Comparison of ENCODE assay signal across 1 cellular context in the genomic region with DNA sequence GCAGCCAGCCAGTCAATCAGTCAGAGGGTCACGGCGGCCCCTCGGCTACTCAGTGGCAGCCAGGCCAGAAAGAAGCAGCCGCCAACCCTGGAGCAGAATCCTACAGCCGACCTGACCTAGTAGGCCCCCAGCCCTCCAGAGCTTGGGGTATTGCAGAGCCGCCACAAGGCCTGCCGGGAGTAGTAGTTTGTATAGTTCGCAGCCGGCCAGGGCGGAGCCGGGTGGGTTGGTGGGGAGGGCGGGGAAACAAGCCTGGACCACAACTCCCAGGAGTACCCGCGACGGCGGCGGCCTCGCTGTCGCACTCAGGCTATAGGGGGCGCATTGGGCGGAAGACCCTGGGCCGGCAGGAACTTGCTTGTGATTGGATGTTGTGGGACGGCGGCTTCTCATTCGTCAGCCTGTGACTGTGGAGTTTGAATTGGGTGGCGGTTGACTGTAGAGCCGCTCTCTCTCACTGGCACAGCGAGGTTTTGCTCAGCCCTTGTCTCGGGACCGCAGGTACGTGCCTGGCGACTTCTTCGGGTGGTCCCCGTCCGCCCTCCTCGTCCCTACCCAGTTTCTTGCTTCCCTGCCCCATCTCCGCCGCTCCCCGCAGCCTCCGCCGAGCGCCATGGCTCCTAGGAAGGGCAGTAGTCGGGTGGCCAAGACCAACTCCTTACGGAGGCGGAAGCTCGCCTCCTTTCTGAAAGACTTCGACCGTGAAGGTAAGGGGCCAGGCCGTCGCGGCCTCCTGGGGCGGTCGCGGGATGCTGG.
TF ChIP-seq lines count a peak whose summit lies in the region.

A gene (plus strand): TSS at position 439 of the 756 bp plus-strand sequence. CDS start 175 bp downstream, at position 614.

TF ChIP-seq in GM12878, 131 proteins besides CTCF, POLR2A, EP300 and RAD21 (continued from another document and continues in another):
- TF ChIP-seq, protein P1, sequence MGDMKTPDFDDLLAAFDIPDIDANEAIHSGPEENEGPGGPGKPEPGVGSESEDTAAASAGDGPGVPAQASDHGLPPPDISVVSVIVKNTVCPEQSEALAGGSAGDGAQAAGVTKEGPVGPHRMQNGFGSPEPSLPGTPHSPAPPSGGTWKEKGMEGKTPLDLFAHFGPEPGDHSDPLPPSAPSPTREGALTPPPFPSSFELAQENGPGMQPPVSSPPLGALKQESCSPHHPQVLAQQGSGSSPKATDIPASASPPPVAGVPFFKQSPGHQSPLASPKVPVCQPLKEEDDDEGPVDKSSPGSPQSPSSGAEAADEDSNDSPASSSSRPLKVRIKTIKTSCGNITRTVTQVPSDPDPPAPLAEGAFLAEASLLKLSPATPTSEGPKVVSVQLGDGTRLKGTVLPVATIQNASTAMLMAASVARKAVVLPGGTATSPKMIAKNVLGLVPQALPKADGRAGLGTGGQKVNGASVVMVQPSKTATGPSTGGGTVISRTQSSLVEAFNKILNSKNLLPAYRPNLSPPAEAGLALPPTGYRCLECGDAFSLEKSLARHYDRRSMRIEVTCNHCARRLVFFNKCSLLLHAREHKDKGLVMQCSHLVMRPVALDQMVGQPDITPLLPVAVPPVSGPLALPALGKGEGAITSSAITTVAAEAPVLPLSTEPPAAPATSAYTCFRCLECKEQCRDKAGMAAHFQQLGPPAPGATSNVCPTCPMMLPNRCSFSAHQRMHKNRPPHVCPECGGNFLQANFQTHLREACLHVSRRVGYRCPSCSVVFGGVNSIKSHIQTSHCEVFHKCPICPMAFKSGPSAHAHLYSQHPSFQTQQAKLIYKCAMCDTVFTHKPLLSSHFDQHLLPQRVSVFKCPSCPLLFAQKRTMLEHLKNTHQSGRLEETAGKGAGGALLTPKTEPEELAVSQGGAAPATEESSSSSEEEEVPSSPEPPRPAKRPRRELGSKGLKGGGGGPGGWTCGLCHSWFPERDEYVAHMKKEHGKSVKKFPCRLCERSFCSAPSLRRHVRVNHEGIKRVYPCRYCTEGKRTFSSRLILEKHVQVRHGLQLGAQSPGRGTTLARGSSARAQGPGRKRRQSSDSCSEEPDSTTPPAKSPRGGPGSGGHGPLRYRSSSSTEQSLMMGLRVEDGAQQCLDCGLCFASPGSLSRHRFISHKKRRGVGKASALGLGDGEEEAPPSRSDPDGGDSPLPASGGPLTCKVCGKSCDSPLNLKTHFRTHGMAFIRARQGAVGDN (IDR thresholded peaks at IDR 0.05): no peak
- TF ChIP-seq, protein P2, sequence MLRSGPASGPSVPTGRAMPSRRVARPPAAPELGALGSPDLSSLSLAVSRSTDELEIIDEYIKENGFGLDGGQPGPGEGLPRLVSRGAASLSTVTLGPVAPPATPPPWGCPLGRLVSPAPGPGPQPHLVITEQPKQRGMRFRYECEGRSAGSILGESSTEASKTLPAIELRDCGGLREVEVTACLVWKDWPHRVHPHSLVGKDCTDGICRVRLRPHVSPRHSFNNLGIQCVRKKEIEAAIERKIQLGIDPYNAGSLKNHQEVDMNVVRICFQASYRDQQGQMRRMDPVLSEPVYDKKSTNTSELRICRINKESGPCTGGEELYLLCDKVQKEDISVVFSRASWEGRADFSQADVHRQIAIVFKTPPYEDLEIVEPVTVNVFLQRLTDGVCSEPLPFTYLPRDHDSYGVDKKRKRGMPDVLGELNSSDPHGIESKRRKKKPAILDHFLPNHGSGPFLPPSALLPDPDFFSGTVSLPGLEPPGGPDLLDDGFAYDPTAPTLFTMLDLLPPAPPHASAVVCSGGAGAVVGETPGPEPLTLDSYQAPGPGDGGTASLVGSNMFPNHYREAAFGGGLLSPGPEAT (IDR thresholded peaks at IDR 0.05; ENCODE audit: low read depth): peak; percentile 97
- TF ChIP-seq PML (IDR thresholded peaks at IDR 0.05; ENCODE audit: low read length) (peak; percentile 61; the same call in 1 of the 2 replicates), IKZF2 (IDR thresholded peaks at IDR 0.05) (no peak), NFYA (IDR thresholded peaks at IDR 0.05; ENCODE audit: borderline replicate concordance, low read depth, low read length) (peak; percentile 16; the same call in 1 of the 2 replicates), BCL11A (IDR thresholded peaks at IDR 0.05; ENCODE audit: low read depth, low read length) (no peak), SRF (IDR thresholded peaks at IDR 0.05; ENCODE audit: low read depth in 2 of 2, low read length in 2 of 2) (0 out of 4 replicates have a peak, but pooled peaks of 1 of the 2 experiments have one; percentile 49), NRF1 (conservative IDR thresholded peaks at IDR 0.05; ENCODE audit: low read depth, low read length) (no peak), EED (IDR thresholded peaks at IDR 0.05; ENCODE audit: low read depth) (no peak), IRF4 (IDR thresholded peaks at IDR 0.05; ENCODE audit: low read depth, low read length) (no peak), KDM1A (IDR thresholded peaks at IDR 0.05; ENCODE audit: borderline replicate concordance) (no peak), ETV6 (conservative IDR thresholded peaks at IDR 0.05 in 1 of 2, IDR thresholded peaks at IDR 0.05 in 1 of 2; ENCODE audit: borderline replicate concordance in 1 of 2, low read depth in 1 of 2) (no peak), BRCA1 (IDR thresholded peaks at IDR 0.05; ENCODE audit: low read depth, low read length) (no peak), MTA2 (IDR thresholded peaks at IDR 0.05; ENCODE audit: low read depth) (no peak), SMARCA5 (IDR thresholded peaks at IDR 0.05) (no peak), RB1 (IDR thresholded peaks at IDR 0.05; ENCODE audit: borderline replicate concordance) (no peak; the same call in 1 of the 2 replicates), MEF2A (IDR thresholded peaks at IDR 0.05; ENCODE audit: insufficient read depth, low read depth, low read length) (no peak), WRNIP1 (IDR thresholded peaks at IDR 0.05; ENCODE audit: borderline replicate concordance, low read depth, low read length) (no peak), SREBF1 (IDR thresholded peaks at IDR 0.05; ENCODE audit: low read length) (peak; percentile 83), BACH1 (IDR thresholded peaks at IDR 0.05; ENCODE audit: borderline replicate concordance) (0 out of 2 replicates have a peak, but pooled peaks have one; percentile 33), RUNX3 (IDR thresholded peaks at IDR 0.05; ENCODE audit: low read length) (peak; percentile 62; the same call in 1 of the 2 replicates), NR2F1 (conservative IDR thresholded peaks at IDR 0.05) (no peak), EGR1 (IDR thresholded peaks at IDR 0.05; ENCODE audit: borderline replicate concordance in 1 of 2, low read depth in 2 of 2, low read length in 2 of 2) (no peak), CHD4 (IDR thresholded peaks at IDR 0.05) (no peak), CHD2 (IDR thresholded peaks at IDR 0.05; ENCODE audit: borderline replicate concordance, low read depth, low read length) (peak; percentile 88), CREB1 (IDR thresholded peaks at IDR 0.05; ENCODE audit: low read depth) (peak; percentile 95), SUPT20H (IDR thresholded peaks at IDR 0.05; ENCODE audit: borderline replicate concordance, control insufficient read depth, low read depth, low read length) (no peak), SIN3A (IDR thresholded peaks at IDR 0.05; ENCODE audit: low read depth, low read length) (peak; percentile 99)
- TF ChIP-seq, protein P3, sequence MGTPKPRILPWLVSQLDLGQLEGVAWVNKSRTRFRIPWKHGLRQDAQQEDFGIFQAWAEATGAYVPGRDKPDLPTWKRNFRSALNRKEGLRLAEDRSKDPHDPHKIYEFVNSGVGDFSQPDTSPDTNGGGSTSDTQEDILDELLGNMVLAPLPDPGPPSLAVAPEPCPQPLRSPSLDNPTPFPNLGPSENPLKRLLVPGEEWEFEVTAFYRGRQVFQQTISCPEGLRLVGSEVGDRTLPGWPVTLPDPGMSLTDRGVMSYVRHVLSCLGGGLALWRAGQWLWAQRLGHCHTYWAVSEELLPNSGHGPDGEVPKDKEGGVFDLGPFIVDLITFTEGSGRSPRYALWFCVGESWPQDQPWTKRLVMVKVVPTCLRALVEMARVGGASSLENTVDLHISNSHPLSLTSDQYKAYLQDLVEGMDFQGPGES (IDR thresholded peaks at IDR 0.05): peak; percentile 62
- TF ChIP-seq, protein P4, sequence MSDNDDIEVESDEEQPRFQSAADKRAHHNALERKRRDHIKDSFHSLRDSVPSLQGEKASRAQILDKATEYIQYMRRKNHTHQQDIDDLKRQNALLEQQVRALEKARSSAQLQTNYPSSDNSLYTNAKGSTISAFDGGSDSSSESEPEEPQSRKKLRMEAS (IDR thresholded peaks at IDR 0.05; ENCODE audit: low read depth, low read length): peak; percentile 52
- TF ChIP-seq, protein P5, sequence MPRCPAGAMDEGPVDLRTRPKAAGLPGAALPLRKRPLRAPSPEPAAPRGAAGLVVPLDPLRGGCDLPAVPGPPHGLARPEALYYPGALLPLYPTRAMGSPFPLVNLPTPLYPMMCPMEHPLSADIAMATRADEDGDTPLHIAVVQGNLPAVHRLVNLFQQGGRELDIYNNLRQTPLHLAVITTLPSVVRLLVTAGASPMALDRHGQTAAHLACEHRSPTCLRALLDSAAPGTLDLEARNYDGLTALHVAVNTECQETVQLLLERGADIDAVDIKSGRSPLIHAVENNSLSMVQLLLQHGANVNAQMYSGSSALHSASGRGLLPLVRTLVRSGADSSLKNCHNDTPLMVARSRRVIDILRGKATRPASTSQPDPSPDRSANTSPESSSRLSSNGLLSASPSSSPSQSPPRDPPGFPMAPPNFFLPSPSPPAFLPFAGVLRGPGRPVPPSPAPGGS (IDR thresholded peaks at IDR 0.05; ENCODE audit: borderline replicate concordance, insufficient read depth, low read depth, low read length, poor library complexity, severe bottlenecking): no peak
- TF ChIP-seq, protein P6, sequence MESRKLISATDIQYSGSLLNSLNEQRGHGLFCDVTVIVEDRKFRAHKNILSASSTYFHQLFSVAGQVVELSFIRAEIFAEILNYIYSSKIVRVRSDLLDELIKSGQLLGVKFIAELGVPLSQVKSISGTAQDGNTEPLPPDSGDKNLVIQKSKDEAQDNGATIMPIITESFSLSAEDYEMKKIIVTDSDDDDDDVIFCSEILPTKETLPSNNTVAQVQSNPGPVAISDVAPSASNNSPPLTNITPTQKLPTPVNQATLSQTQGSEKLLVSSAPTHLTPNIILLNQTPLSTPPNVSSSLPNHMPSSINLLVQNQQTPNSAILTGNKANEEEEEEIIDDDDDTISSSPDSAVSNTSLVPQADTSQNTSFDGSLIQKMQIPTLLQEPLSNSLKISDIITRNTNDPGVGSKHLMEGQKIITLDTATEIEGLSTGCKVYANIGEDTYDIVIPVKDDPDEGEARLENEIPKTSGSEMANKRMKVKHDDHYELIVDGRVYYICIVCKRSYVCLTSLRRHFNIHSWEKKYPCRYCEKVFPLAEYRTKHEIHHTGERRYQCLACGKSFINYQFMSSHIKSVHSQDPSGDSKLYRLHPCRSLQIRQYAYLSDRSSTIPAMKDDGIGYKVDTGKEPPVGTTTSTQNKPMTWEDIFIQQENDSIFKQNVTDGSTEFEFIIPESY (IDR thresholded peaks at IDR 0.05): no peak
- TF ChIP-seq, protein P7, sequence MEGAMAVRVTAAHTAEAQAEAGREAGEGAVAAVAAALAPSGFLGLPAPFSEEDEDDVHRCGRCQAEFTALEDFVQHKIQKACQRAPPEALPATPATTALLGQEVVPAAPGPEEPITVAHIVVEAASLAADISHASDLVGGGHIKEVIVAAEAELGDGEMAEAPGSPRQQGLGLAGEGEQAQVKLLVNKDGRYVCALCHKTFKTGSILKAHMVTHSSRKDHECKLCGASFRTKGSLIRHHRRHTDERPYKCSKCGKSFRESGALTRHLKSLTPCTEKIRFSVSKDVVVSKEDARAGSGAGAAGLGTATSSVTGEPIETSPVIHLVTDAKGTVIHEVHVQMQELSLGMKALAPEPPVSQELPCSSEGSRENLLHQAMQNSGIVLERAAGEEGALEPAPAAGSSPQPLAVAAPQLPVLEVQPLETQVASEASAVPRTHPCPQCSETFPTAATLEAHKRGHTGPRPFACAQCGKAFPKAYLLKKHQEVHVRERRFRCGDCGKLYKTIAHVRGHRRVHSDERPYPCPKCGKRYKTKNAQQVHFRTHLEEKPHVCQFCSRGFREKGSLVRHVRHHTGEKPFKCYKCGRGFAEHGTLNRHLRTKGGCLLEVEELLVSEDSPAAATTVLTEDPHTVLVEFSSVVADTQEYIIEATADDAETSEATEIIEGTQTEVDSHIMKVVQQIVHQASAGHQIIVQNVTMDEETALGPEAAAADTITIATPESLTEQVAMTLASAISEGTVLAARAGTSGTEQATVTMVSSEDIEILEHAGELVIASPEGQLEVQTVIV (IDR thresholded peaks at IDR 0.05; ENCODE audit: borderline replicate concordance, partially characterized antibody): peak; percentile 49
- TF ChIP-seq, protein P8, sequence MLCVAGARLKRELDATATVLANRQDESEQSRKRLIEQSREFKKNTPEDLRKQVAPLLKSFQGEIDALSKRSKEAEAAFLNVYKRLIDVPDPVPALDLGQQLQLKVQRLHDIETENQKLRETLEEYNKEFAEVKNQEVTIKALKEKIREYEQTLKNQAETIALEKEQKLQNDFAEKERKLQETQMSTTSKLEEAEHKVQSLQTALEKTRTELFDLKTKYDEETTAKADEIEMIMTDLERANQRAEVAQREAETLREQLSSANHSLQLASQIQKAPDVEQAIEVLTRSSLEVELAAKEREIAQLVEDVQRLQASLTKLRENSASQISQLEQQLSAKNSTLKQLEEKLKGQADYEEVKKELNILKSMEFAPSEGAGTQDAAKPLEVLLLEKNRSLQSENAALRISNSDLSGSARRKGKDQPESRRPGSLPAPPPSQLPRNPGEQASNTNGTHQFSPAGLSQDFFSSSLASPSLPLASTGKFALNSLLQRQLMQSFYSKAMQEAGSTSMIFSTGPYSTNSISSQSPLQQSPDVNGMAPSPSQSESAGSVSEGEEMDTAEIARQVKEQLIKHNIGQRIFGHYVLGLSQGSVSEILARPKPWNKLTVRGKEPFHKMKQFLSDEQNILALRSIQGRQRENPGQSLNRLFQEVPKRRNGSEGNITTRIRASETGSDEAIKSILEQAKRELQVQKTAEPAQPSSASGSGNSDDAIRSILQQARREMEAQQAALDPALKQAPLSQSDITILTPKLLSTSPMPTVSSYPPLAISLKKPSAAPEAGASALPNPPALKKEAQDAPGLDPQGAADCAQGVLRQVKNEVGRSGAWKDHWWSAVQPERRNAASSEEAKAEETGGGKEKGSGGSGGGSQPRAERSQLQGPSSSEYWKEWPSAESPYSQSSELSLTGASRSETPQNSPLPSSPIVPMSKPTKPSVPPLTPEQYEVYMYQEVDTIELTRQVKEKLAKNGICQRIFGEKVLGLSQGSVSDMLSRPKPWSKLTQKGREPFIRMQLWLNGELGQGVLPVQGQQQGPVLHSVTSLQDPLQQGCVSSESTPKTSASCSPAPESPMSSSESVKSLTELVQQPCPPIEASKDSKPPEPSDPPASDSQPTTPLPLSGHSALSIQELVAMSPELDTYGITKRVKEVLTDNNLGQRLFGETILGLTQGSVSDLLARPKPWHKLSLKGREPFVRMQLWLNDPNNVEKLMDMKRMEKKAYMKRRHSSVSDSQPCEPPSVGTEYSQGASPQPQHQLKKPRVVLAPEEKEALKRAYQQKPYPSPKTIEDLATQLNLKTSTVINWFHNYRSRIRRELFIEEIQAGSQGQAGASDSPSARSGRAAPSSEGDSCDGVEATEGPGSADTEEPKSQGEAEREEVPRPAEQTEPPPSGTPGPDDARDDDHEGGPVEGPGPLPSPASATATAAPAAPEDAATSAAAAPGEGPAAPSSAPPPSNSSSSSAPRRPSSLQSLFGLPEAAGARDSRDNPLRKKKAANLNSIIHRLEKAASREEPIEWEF (IDR thresholded peaks at IDR 0.05; ENCODE audit: insufficient replicate concordance, low read depth, low read length): no peak
- TF ChIP-seq, protein P9, sequence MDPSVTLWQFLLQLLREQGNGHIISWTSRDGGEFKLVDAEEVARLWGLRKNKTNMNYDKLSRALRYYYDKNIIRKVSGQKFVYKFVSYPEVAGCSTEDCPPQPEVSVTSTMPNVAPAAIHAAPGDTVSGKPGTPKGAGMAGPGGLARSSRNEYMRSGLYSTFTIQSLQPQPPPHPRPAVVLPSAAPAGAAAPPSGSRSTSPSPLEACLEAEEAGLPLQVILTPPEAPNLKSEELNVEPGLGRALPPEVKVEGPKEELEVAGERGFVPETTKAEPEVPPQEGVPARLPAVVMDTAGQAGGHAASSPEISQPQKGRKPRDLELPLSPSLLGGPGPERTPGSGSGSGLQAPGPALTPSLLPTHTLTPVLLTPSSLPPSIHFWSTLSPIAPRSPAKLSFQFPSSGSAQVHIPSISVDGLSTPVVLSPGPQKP (IDR thresholded peaks at IDR 0.05; ENCODE audit: low read depth, low read length): no peak
